In genomic region chr11:123430736-123431356, GRCh38 we compare ENCODE assay signal across 8 cellular contexts. TPM values are rescaled to one million over a fixed set of nuclear protein-coding genes. Genes with fewer than 3 reads are reported as not detected.
A peak's percentile ranks its signal among the peaks of the same experiment; 100 is the strongest.
DNase-seq lines count a peak whose midpoint lies in the region; ATAC-seq, FAIRE-seq and TF ChIP-seq lines count a peak whose summit lies in the region.

No MANE protein-coding gene starts in this region.

- H2AFZ ChIP-seq in keratinocyte (ENCODE audit: control insufficient read depth, low read length) = peak overlapping the region; percentile 81

- no peaks in the 10 kb centered on the region for H3K36me3 ChIP-seq in keratinocyte (ENCODE audit: control insufficient read depth in 2 of 2, extremely low read depth in 1 of 2, insufficient read depth in 2 of 2, low read length in 2 of 2)

- no peaks in the 10 kb centered on the region for H3K9me1 ChIP-seq in keratinocyte (ENCODE audit: control insufficient read depth, extremely low read depth, insufficient read depth, low read length)

- FAIRE-seq in keratinocyte (lab: Jason Lieb, UNC) = no peak

- in situ Hi-C loops in astrocyte of the spinal cord (cut with HindIII; ENCODE audit: low sequenced_read_pairs) (no loop called here), ACHN (cut with HindIII; ENCODE audit: low pct_ligation_motif_present, low pct_unique_long_range_greater_than_20kb, low sequenced_read_pairs) (no loop called here)

- peaks cover 2% of the 10 kb centered on the region for H3K4me1 ChIP-seq in keratinocyte (ENCODE audit: control insufficient read depth, extremely low read depth, insufficient read depth, low read length)

- no peak overlapping the region for H3K27ac ChIP-seq in keratinocyte (ENCODE audit: control insufficient read depth, insufficient read depth, low read length)

- peak overlapping the region; percentile 75 for H3K4me2 ChIP-seq in keratinocyte (ENCODE audit: control insufficient read depth, extremely low read depth, insufficient read depth, low read depth, low read length)

- TF ChIP-seq CTCF in astrocyte of the spinal cord (IDR thresholded peaks at IDR 0.05; ENCODE audit: low read depth, low read length) (no peak), keratinocyte (optimal IDR thresholded peaks at IDR 0.05 in 1 of 3, IDR thresholded peaks at IDR 0.05 in 1 of 3, conservative IDR thresholded peaks at IDR 0.05 in 1 of 3; ENCODE audit: extremely low read depth in 1 of 3, insufficient read depth in 2 of 3, low read length in 3 of 3) (no peak)

- H3K27me3 ChIP-seq in keratinocyte (ENCODE audit: control insufficient read depth, extremely low read depth, insufficient read depth, low read length) = peaks cover 41% of the 10 kb centered on the region

- no peaks in the 10 kb centered on the region for H3K79me2 ChIP-seq in keratinocyte (ENCODE audit: control insufficient read depth, insufficient read depth, low read length)

- ATAC-seq in HG03280 (IDR thresholded peaks at IDR 0.05; ENCODE audit: unreplicated experiment) = peak; percentile 51

- H4K20me1 ChIP-seq in keratinocyte (ENCODE audit: control insufficient read depth, extremely low read depth, insufficient read depth, low read length) = no peaks in the 10 kb centered on the region

- no peak overlapping the region for H3K9ac ChIP-seq in keratinocyte (ENCODE audit: control insufficient read depth, extremely low read depth, insufficient read depth, low read length)

- H3K4me3 ChIP-seq in astrocyte of the spinal cord (ENCODE audit: low read depth, low read length) (peak overlapping the region; percentile 74), keratinocyte (ENCODE audit: control insufficient read depth in 2 of 3, extremely low read depth in 1 of 3, insufficient read depth in 2 of 3, low read depth in 1 of 3, low read length in 3 of 3) (peak overlapping the region; percentile 24 to 57 (median 52))

- no peaks in the 10 kb centered on the region for H3K9me3 ChIP-seq in keratinocyte (ENCODE audit: control insufficient read depth, low read depth, low read length)

- DNase-seq in NCI-H82 (lab: John Stamatoyannopoulos, UW) (peak; percentile 27), NCI-H82 treated with DMSO at 0.1 percent for 48 hours (lab: John Stamatoyannopoulos, UW; ENCODE audit: unreplicated experiment) (no peak), T follicular helper cell (ENCODE audit: low read depth) (peak; percentile 33), astrocyte of the spinal cord (ENCODE audit: low read depth, low spot score) (peak; percentile 60), keratinocyte (ENCODE audit: low read depth, low spot score) (no peak), ACHN (no peak)
- peak in 2 of 3 donors; percentile 45 to 55 for DNase-seq in stimulated activated CD4-positive, alpha-beta T cell treated with anti-CD3 and anti-CD28 coated beads, Interleukin-12 subunit alpha, Interleukin-12 subunit beta, amount 100 ng/mL, for 48 hours (ENCODE audit: low read depth in 2 of 3, low spot score in 1 of 3)

- dilution Hi-C loops in keratinocyte (cut with MboI; ENCODE audit: extremely low pct_ligation_motif_present, low sequenced_read_pairs) = no loop called here

RNA-seq across cellular contexts. Expression of gene GRAMD1B, which starts 0.8 kb away (rescaled TPM):
- polyA plus RNA-seq in keratinocyte = 0.03 to 0.05 TPM (median 0.04 TPM) in 3 replicates
- polyA plus RNA-seq in keratinocyte (2011; ENCODE audit: low read depth) = not detected
- polyA plus RNA-seq in keratinocyte (2011; cell fraction: cytosol; rRNA removed) = 0.03 and 0.05 TPM in 2 replicates
- 0.31 and 0.33 TPM in 2 replicates for polyA plus RNA-seq in keratinocyte (2011; cell fraction: nucleus; rRNA removed)
- polyA plus RNA-seq in keratinocyte (2012; ENCODE audit: low replicate concordance) = not detected in 2 replicates
- polyA minus RNA-seq in keratinocyte = 0.16 TPM in 1 of 3 replicates, not detected in the others
- polyA minus RNA-seq in keratinocyte (2011; cell fraction: cytosol; rRNA and poly(A)+ RNA removed) = 0.96 TPM
- 0.32 and 0.62 TPM in 2 replicates for polyA minus RNA-seq in keratinocyte (2011; cell fraction: nucleus; rRNA and poly(A)+ RNA removed)

Comparison
In these comparisons a context has a peak if more than half of its experiments do, and no peak if none do; other contexts are left out.
1. DNase-seq: peak in NCI-H82 (single experiment), T follicular helper cell (single experiment), astrocyte of the spinal cord (single experiment) and stimulated activated CD4-positive, alpha-beta T cell treated with anti-CD3 and anti-CD28 coated beads, Interleukin-12 subunit alpha, Interleukin-12 subunit beta, amount 100 ng/mL, for 48 hours (2 of 3); none in NCI-H82 treated with DMSO at 0.1 percent for 48 hours (single experiment), keratinocyte (single experiment) and ACHN (single experiment).